In genomic region chr14:69151458-69152180, GRCh38 we compare ENCODE assay signal across 8 cellular contexts. TPM values are rescaled to one million over a fixed set of nuclear protein-coding genes. Genes with fewer than 3 reads are reported as not detected.
A peak's percentile ranks its signal among the peaks of the same experiment; 100 is the strongest.
DNase-seq lines count a peak whose midpoint lies in the region; ATAC-seq and TF ChIP-seq lines count a peak whose summit lies in the region.

No MANE protein-coding gene starts in this region.

- peak overlapping the region; percentile 98 for H3K4me3 ChIP-seq in right cardiac atrium (ENCODE audit: low read length)
- H3K4me3 ChIP-seq in vagina = peak overlapping the region; percentile 82 to 97

- intact Hi-C loops in right cardiac atrium (cut with DNase I) = no loop called here
- intact Hi-C loops in vagina (cut with DNase I) = no loop called here

- peak overlapping the region; percentile 92 for H3K4me3 Mint-ChIP-seq in HFFc6

- ATAC-seq in right cardiac atrium = peak; percentile 76 to 81

- peaks cover 44% of the 10 kb centered on the region for H3K4me1 Mint-ChIP-seq in HFFc6 (ENCODE audit: low read depth)

- TF ChIP-seq CTCF in HFFc6 (IDR thresholded peaks at IDR 0.05) (peak; percentile 82), vagina (IDR thresholded peaks at IDR 0.05) (peak; percentile 21 to 33 (median 29))

- H3K27ac ChIP-seq in angular gyrus (ENCODE audit: low read depth, low read length) = peak overlapping the region; percentile 31
- peak overlapping the region; percentile 71 for H3K27ac ChIP-seq in right cardiac atrium (ENCODE audit: low read length)
- H3K27ac ChIP-seq in vagina = peak overlapping the region; percentile 96

- peak in 1 of 2 donors; percentile 3 for TF ChIP-seq POLR2A in vagina (IDR thresholded peaks at IDR 0.05)

- H3K9me3 ChIP-seq in right cardiac atrium (ENCODE audit: control insufficient read depth, low read length) = no peaks in the 10 kb centered on the region
- no peaks in the 10 kb centered on the region for H3K9me3 ChIP-seq in vagina

- peak overlapping the region; percentile 85 for H3K27ac Mint-ChIP-seq in HFFc6

- DNase-seq in ELR (ENCODE audit: low read depth) = peak; percentile 79
- peak; percentile 48 for DNase-seq in HFFc6
- DNase-seq in NCI-H1105 treated with DMSO at 0.1 percent for 48 hours (lab: John Stamatoyannopoulos, UW) = peak; percentile 75
- DNase-seq in T-helper 2 cell = peak; percentile 59 to 87 (median 73)
- peak; percentile 76 to 89 (median 87) for DNase-seq in right cardiac atrium
- DNase-seq in putamen (ENCODE audit: low spot score) = peak; percentile 75
- no peak for DNase-seq in vagina (ENCODE audit: extremely low spot score in 2 of 2)

- H3K36me3 ChIP-seq in vagina = no peaks in the 10 kb centered on the region

- WGBS in right cardiac atrium = under 1% methylated on average over 57 of the region's 57 CpGs

- H3K27me3 Mint-ChIP-seq in HFFc6 (ENCODE audit: insufficient read depth) = peaks cover 2% of the 10 kb centered on the region; the same call in 1 of the 2 replicates

- no peaks in the 10 kb centered on the region for H3K27me3 ChIP-seq in right cardiac atrium (ENCODE audit: control insufficient read depth, insufficient read depth)
- H3K27me3 ChIP-seq in vagina = no peaks in the 10 kb centered on the region

- H3K9me3 Mint-ChIP-seq in HFFc6 = no peaks in the 10 kb centered on the region

- peaks cover 12% of the 10 kb centered on the region for H3K36me3 Mint-ChIP-seq in HFFc6 (ENCODE audit: low read depth)

- H3K4me1 ChIP-seq in right cardiac atrium (ENCODE audit: control insufficient read depth, insufficient read depth, low read length) = peaks cover 3% of the 10 kb centered on the region
- H3K4me1 ChIP-seq in vagina = peaks cover 37% of the 10 kb centered on the region

RNA-seq across cellular contexts. Expression of gene DCAF5, which starts 1.3 kb away (rescaled TPM):
- 10 to 100 TPM; 23.4 to 34.7 (median 27.0) TPM for total RNA-seq in HFFc6 (2021; fragmentation: NEBNext Ultra II Directional; extraction: Animal tissue kit (Norgen Biotek cat#: 25700))
- 10 to 100 TPM; 46.6 to 53.6 (median 48.0) TPM for total RNA-seq in right cardiac atrium
- polyA plus RNA-seq in right cardiac atrium = 22.5 TPM
- total RNA-seq in vagina = 48.6 TPM

RNA-seq across cellular contexts. Expression of gene EXD2, which starts 39.7 kb away (rescaled TPM):
- total RNA-seq in HFFc6 (2021; fragmentation: NEBNext Ultra II Directional; extraction: Animal tissue kit (Norgen Biotek cat#: 25700)) = 10 to 100 TPM; 13.8 to 19.2 (median 15.2) TPM
- total RNA-seq in right cardiac atrium (10 to 100 TPM; 18.0 to 22.1 (median 19.2) TPM), vagina (14.5 TPM)
- 12.0 TPM for polyA plus RNA-seq in right cardiac atrium

Comparison
In these comparisons a context has a peak if more than half of its experiments do, and no peak if none do; other contexts are left out.
1. DNase-seq: peak in ELR (single experiment), HFFc6 (single experiment), NCI-H1105 treated with DMSO at 0.1 percent for 48 hours (single experiment), T-helper 2 cell (5 of 5), right cardiac atrium (3 of 3) and putamen (single experiment); none in vagina (0 of 2).
2. H3K27ac ChIP-seq: peak in every context shown above with its lines; median percentile 96 in vagina; 71 in right cardiac atrium; 31 in angular gyrus.